Comparison of ENCODE assay signal across 12 cellular contexts in genomic region chr3:57918123-57918837, GRCh38.
A peak's percentile ranks its signal among the peaks of the same experiment; 100 is the strongest.
DNase-seq lines count a peak whose midpoint lies in the region; ATAC-seq and TF ChIP-seq lines count a peak whose summit lies in the region.
"Had no signal": no experiment of that assay in that cellular context is flagged by ENCODE, and none has a peak within 500 bp of the region (broad histone marks: within the 10 kb centered on the region; RNA-seq: fewer than 3 reads in every experiment).

No MANE protein-coding gene starts in this region.

- intact Hi-C loops in body of pancreas (cut with DNase I), result no loop called here

- in situ Hi-C loops in KBM-7 (cut with MboI; ENCODE audit: low pct_unique_long_range_greater_than_20kb, low sequenced_read_pairs), result no loop called here

- 2% methylated on average over 2 of the region's 2 CpGs for WGBS in smooth muscle cell (ENCODE audit: low lambda C conversion rate)
- WGBS in body of pancreas, 2 donors, result 66 to 74% methylated on average over 2 of the region's 2 CpGs

- no peaks in the 10 kb centered on the region for H4K20me1 ChIP-seq in smooth muscle cell (ENCODE audit: low read depth)

- H3F3A ChIP-seq in smooth muscle cell (ENCODE audit: low read depth), result peaks cover 6% of the 10 kb centered on the region

- peak overlapping the region; percentile 61 for H3K4me2 ChIP-seq in smooth muscle cell

- TF ChIP-seq CTCF in fibroblast of villous mesenchyme (IDR thresholded peaks at IDR 0.05; ENCODE audit: insufficient read depth, low read depth, low read length) (no peak), smooth muscle cell (IDR thresholded peaks at IDR 0.05; ENCODE audit: borderline replicate concordance, insufficient read depth, poor library complexity, severe bottlenecking) (no peak), body of pancreas (IDR thresholded peaks at IDR 0.05) (no peak)

- H3K79me2 ChIP-seq in smooth muscle cell (ENCODE audit: low read depth), result no peaks in the 10 kb centered on the region

- H3K4me3 ChIP-seq in fibroblast of villous mesenchyme (ENCODE audit: low read depth, low read length) (no peak overlapping the region), smooth muscle cell (no peak overlapping the region), body of pancreas (no peak overlapping the region)

- H3K27ac ChIP-seq in smooth muscle cell (ENCODE audit: low read depth) (peak overlapping the region; percentile 92), body of pancreas (no peak overlapping the region)

- H3K4me1 ChIP-seq in smooth muscle cell (ENCODE audit: low read depth), result peaks cover 4% of the 10 kb centered on the region
- H3K4me1 ChIP-seq in body of pancreas, result no peaks in the 10 kb centered on the region

- H3K9ac ChIP-seq in smooth muscle cell (ENCODE audit: low read depth), result peak overlapping the region; percentile 63

- H3K9me3 ChIP-seq in smooth muscle cell (replicated peaks; ENCODE audit: low read depth) (no peaks in the 10 kb centered on the region), body of pancreas (no peaks in the 10 kb centered on the region)

- H3K36me3 ChIP-seq in smooth muscle cell (ENCODE audit: low read depth), result no peaks in the 10 kb centered on the region
- peaks cover 0 to 5% of the 10 kb centered on the region in 2 donors for H3K36me3 ChIP-seq in body of pancreas (replicated peaks in 1 of 2; ENCODE audit: insufficient read depth in 1 of 2, low read depth in 2 of 2)

- H2AFZ ChIP-seq in smooth muscle cell (ENCODE audit: low read depth), result no peak overlapping the region

- DNase-seq in GM04504 (ENCODE audit: low read depth) (peak; percentile 86), amniotic stem cell (lab: John Stamatoyannopoulos, UW) (peak; percentile 79), fibroblast of villous mesenchyme (ENCODE audit: low read depth) (peak; percentile 89), smooth muscle cell (lab: John Stamatoyannopoulos, UW; ENCODE audit: unreplicated experiment) (no peak), DMS153 treated with DMSO at 0.1 percent for 48 hours (lab: John Stamatoyannopoulos, UW; ENCODE audit: unreplicated experiment) (no peak), KBM-7 (no peak), body of pancreas (no peak)
- DNase-seq: COR-L47, NCI-H1105, NCI-H526, SIG-M5 had no signal

- TF ChIP-seq POLR2A in body of pancreas (IDR thresholded peaks at IDR 0.05), result no peak

- H3K27me3 ChIP-seq in smooth muscle cell (ENCODE audit: low read depth) (no peaks in the 10 kb centered on the region), body of pancreas (no peaks in the 10 kb centered on the region)

- ATAC-seq in GM21447 (IDR thresholded peaks at IDR 0.05; ENCODE audit: unreplicated experiment) (no peak), body of pancreas (no peak)

Comparison
In these comparisons a context has a peak if more than half of its experiments do, and no peak if none do; other contexts are left out.
1. DNase-seq: peak in GM04504 (single experiment), amniotic stem cell (single experiment) and fibroblast of villous mesenchyme (single experiment); none in smooth muscle cell (single experiment), DMS153 treated with DMSO at 0.1 percent for 48 hours (single experiment), KBM-7 (single experiment) and body of pancreas (0 of 4).